8 cellular contexts compared by ENCODE assay signal in genomic region chrX:119488749-119489148, GRCh38.
DNase-seq lines count a peak whose midpoint lies in the region; ATAC-seq and TF ChIP-seq lines count a peak whose summit lies in the region.

No MANE protein-coding gene starts in this region.

- peak; percentile 66 for TF ChIP-seq CTCF in AG09309 (IDR thresholded peaks at IDR 0.05; ENCODE audit: control insufficient read depth, insufficient read depth, low read depth, low read length, missing control alignments)
- peak; percentile 42 for TF ChIP-seq CTCF in GM12864 (IDR thresholded peaks at IDR 0.05; ENCODE audit: low read depth, low read length, missing control alignments)

- H3K4me3 ChIP-seq in AG09309 (ENCODE audit: control insufficient read depth, low read depth, low read length) (no peak overlapping the region), GM12864 (ENCODE audit: low read depth, low read length) (no peak overlapping the region)

- DNase-seq in AG09309 (ENCODE audit: low read depth) (no peak), GM12864 (ENCODE audit: low read depth) (no peak), NCI-H345 treated with DMSO at 0.1 percent for 48 hours (lab: John Stamatoyannopoulos, UW; ENCODE audit: unreplicated experiment) (peak; percentile 40), hepatic stellate cell (ENCODE audit: low spot score) (peak; percentile 40), NCI-H1048 (lab: John Stamatoyannopoulos, UW) (no peak)
- peak; percentile 29 for DNase-seq in activated naive CD4-positive, alpha-beta T cell treated with anti-CD3 and anti-CD28 coated beads, Interleukin-2, amount 50 U/mL, for 16 hours
- DNase-seq in stimulated activated CD4-positive, alpha-beta T cell treated with anti-CD3 and anti-CD28 coated beads, Interleukin-1b, Interleukin-23, amount 100 ng/mL, for 48 hours, result peak; percentile 14

- ATAC-seq in GM21390 (IDR thresholded peaks at IDR 0.05; ENCODE audit: unreplicated experiment), result no peak

Comparison
In these comparisons a context has a peak if more than half of its experiments do, and no peak if none do; other contexts are left out.
1. DNase-seq: peak in NCI-H345 treated with DMSO at 0.1 percent for 48 hours (single experiment), activated naive CD4-positive, alpha-beta T cell treated with anti-CD3 and anti-CD28 coated beads, Interleukin-2, amount 50 U/mL, for 16 hours (single experiment), hepatic stellate cell (single experiment) and stimulated activated CD4-positive, alpha-beta T cell treated with anti-CD3 and anti-CD28 coated beads, Interleukin-1b, Interleukin-23, amount 100 ng/mL, for 48 hours (single experiment); none in AG09309 (single experiment), GM12864 (single experiment) and NCI-H1048 (single experiment).